1 cellular context compared by ENCODE assay signal in genomic region chr1:46026531-46026930, GRCh38.
TF ChIP-seq lines count a peak whose summit lies in the region.

No MANE protein-coding gene starts in this region.

TF ChIP-seq in endothelial cell of umbilical vein, 7 proteins besides CTCF, POLR2A, EP300 and RAD21 (continued from another document):
- TF ChIP-seq MAX (IDR thresholded peaks at IDR 0.05; ENCODE audit: insufficient read depth, insufficient read length), result no peak
- no peak for TF ChIP-seq GATA2 (IDR thresholded peaks at IDR 0.05; ENCODE audit: insufficient read depth, insufficient read length, low read depth, low read length)
- no peak for TF ChIP-seq JUN (IDR thresholded peaks at IDR 0.05; ENCODE audit: borderline replicate concordance, insufficient read depth, insufficient read length, low read depth)
- no peak for TF ChIP-seq EZH2 (IDR thresholded peaks at IDR 0.05; ENCODE audit: borderline replicate concordance, low read depth, low read length, severe bottlenecking)
- no peak for TF ChIP-seq FOS (IDR thresholded peaks at IDR 0.05; ENCODE audit: borderline replicate concordance, insufficient read depth, low read length)
- no peak for TF ChIP-seq MYC (IDR thresholded peaks at IDR 0.05; ENCODE audit: low read depth, low read length)
